In genomic region chr3:157026091-157026490, GRCh38 we compare ENCODE assay signal across 19 cellular contexts.
"Had no signal": no experiment of that assay in that cellular context is flagged by ENCODE, and none has a peak within 500 bp of the region (broad histone marks: within the 10 kb centered on the region; RNA-seq: fewer than 3 reads in every experiment).

No MANE protein-coding gene starts in this region.

- H3K9me3 ChIP-seq: right atrium auricular region, upper lobe of left lung had no signal

- H3K4me3 Mint-ChIP-seq: activated CD4-positive, alpha-beta T cell treated with anti-CD3 and anti-CD28 coated beads, Interleukin-2, amount 10 ng/mL, durations not matched to agents 24 days and 14 days; activated CD8-positive, alpha-beta T cell treated with anti-CD3 and anti-CD28 coated beads, Interleukin-2, amount 10 ng/mL, durations not matched to agents 7 days and 5 days; activated naive CD8-positive, alpha-beta T cell treated with anti-CD3 and anti-CD28 coated beads for 36 hours; brain; dendritic cell treated with granulocyte-macrophage colony-stimulating factor and Interleukin-4, amounts not matched to agents 40 ng/mL and 50 ng/mL, for 4 days; natural killer cell had no signal

- ATAC-seq: activated CD8-positive, alpha-beta T cell treated with anti-CD3 and anti-CD28 coated beads, Interleukin-2, amount 10 ng/mL, durations not matched to agents 7 days and 5 days; left lobe of liver; natural killer cell; stimulated activated naive CD8-positive, alpha-beta T cell treated with anti-CD3 and anti-CD28 coated beads, Interleukin-15, Interleukin-2, amounts not matched to agents 100 U/mL and 50 U/mL, for 24 hours had no signal

- H3K27ac ChIP-seq: right atrium auricular region, skin epidermis, upper lobe of left lung had no signal

- H3K36me3 ChIP-seq: right atrium auricular region, upper lobe of left lung had no signal

- H3K27ac Mint-ChIP-seq: activated CD4-positive, alpha-beta T cell treated with anti-CD3 and anti-CD28 coated beads, Interleukin-2, amount 10 ng/mL, durations not matched to agents 24 days and 14 days; activated CD8-positive, alpha-beta T cell treated with anti-CD3 and anti-CD28 coated beads, Interleukin-2, amount 10 ng/mL, durations not matched to agents 7 days and 5 days; activated naive CD8-positive, alpha-beta T cell treated with anti-CD3 and anti-CD28 coated beads for 36 hours; brain; dendritic cell treated with granulocyte-macrophage colony-stimulating factor and Interleukin-4, amounts not matched to agents 40 ng/mL and 50 ng/mL, for 4 days; natural killer cell; progenitor cell of endocrine pancreas had no signal

- H3K4me3 ChIP-seq: right atrium auricular region, skin epidermis, upper lobe of left lung had no signal

- H3K9me3 Mint-ChIP-seq: dendritic cell treated with granulocyte-macrophage colony-stimulating factor and Interleukin-4, amounts not matched to agents 40 ng/mL and 50 ng/mL, for 4 days; natural killer cell had no signal

- H3K4me1 Mint-ChIP-seq: brain, natural killer cell had no signal

- H3K36me3 Mint-ChIP-seq: activated naive CD8-positive, alpha-beta T cell treated with anti-CD3 and anti-CD28 coated beads for 36 hours; brain; natural killer cell had no signal

- H3K27me3 ChIP-seq: right atrium auricular region, upper lobe of left lung had no signal

- DNase-seq: activated CD4-positive, alpha-beta T cell treated with anti-CD3 and anti-CD28 coated beads, Interleukin-2, amount 10 ng/mL, durations not matched to agents 24 days and 14 days; activated CD4-positive, CD25-positive, alpha-beta regulatory T cell; activated CD8-positive, alpha-beta memory T cell treated with anti-CD3 and anti-CD28 coated beads, Interleukin-2, amount 50 U/mL, for 4 hours; activated CD8-positive, alpha-beta T cell treated with anti-CD3 and anti-CD28 coated beads, Interleukin-2, amount 10 ng/mL, durations not matched to agents 7 days and 5 days; activated naive CD8-positive, alpha-beta T cell treated with anti-CD3 and anti-CD28 coated beads for 36 hours; effector memory CD4-positive, alpha-beta T cell; natural killer cell; nucleus accumbens; stimulated activated CD4-positive, alpha-beta T cell treated with anti-CD3 and anti-CD28 coated beads, Interleukin-4, amount 100 ng/mL, for 4 hours; stimulated activated CD8-positive, alpha-beta memory T cell treated with anti-CD3 and anti-CD28 coated beads, Interleukin-4, amount 100 ng/mL, for 48 hours; stimulated activated naive CD8-positive, alpha-beta T cell treated with anti-CD3 and anti-CD28 coated beads, Interleukin-15, Interleukin-2, amounts not matched to agents 100 U/mL and 50 U/mL, for 24 hours; T-helper 2 cell; upper lobe of left lung had no signal

- H3K27me3 Mint-ChIP-seq: progenitor cell of endocrine pancreas had no signal

- H3K4me1 ChIP-seq: right atrium auricular region, upper lobe of left lung had no signal
